Comparison of ENCODE assay signal across 1 cellular context in genomic region chr1:24642481-24643361, GRCh38.
TF ChIP-seq lines count a peak whose summit lies in the region.

Gene SRRM1 (plus strand): TSS chr1:24643302. CDS start chr1:24643327, 25 bp downstream.

TF ChIP-seq in K562, 482 proteins besides CTCF, POLR2A, EP300 and RAD21 (continued from another document and continues in another):
- TF ChIP-seq MNT (conservative IDR thresholded peaks at IDR 0.05) (peak; percentile 79 to 90), ZKSCAN1 (IDR thresholded peaks at IDR 0.05; ENCODE audit: low read depth, low read length) (0 out of 2 replicates have a peak, but pooled peaks have one; percentile 47), L3MBTL2 (IDR thresholded peaks at IDR 0.05) (peak; percentile 80; the same call in 1 of the 2 replicates), GMEB1 (CRISPR knock-in tag; IDR thresholded peaks at IDR 0.05) (peak; percentile 98), ZNF445 (CRISPR knock-in tag; IDR thresholded peaks at IDR 0.05; ENCODE audit: low read depth) (no peak), HMGN3 (IDR thresholded peaks at IDR 0.05; ENCODE audit: borderline replicate concordance, extremely low read depth, insufficient read length, low read depth, low read length) (peak; percentile 75), DLX4 (CRISPR knock-in tag; IDR thresholded peaks at IDR 0.05) (no peak), HMG20A (CRISPR knock-in tag; conservative IDR thresholded peaks at IDR 0.05) (no peak), CHD4 (IDR thresholded peaks at IDR 0.05; ENCODE audit: insufficient read depth, insufficient replicate concordance, low read depth, low read length, poor library complexity, severe bottlenecking) (no peak), TEAD1 (CRISPR knock-in tag; IDR thresholded peaks at IDR 0.05) (peak; percentile 6 to 64; a peak in 2 of 4 replicates), NFXL1 (CRISPR knock-in tag; IDR thresholded peaks at IDR 0.05) (no peak), FOXO4 (CRISPR knock-in tag; IDR thresholded peaks at IDR 0.05) (no peak), NBN (IDR thresholded peaks at IDR 0.05; ENCODE audit: low read depth) (0 out of 2 replicates have a peak, but pooled peaks have one; percentile 76), GTF2F1 (IDR thresholded peaks at IDR 0.05; ENCODE audit: low read depth, low read length) (0 out of 2 replicates have a peak, but pooled peaks have one; percentile 7), ELF1 (tag; IDR thresholded peaks at IDR 0.05) (no peak), NR3C1 (CRISPR knock-in tag; IDR thresholded peaks at IDR 0.05) (no peak), ZFX (CRISPR knock-in tag; IDR thresholded peaks at IDR 0.05) (peak; percentile 66), ARID1B (IDR thresholded peaks at IDR 0.05) (peak; percentile 32; the same call in 1 of the 2 replicates), ZNF583 (CRISPR knock-in tag; IDR thresholded peaks at IDR 0.05) (no peak), SAFB2 (IDR thresholded peaks at IDR 0.05; ENCODE audit: borderline replicate concordance, low read depth, low read length, severe bottlenecking) (no peak), GABPB2 (CRISPR knock-in tag; conservative IDR thresholded peaks at IDR 0.05) (no peak), ZNF780A (CRISPR knock-in tag; IDR thresholded peaks at IDR 0.05) (no peak), ZNF143 (CRISPR knock-in tag; IDR thresholded peaks at IDR 0.05) (peak; percentile 80), SMARCE1 (IDR thresholded peaks at IDR 0.05) (peak; percentile 59), ZBTB2 (IDR thresholded peaks at IDR 0.05) (peak; percentile 91), ZNF785 (CRISPR knock-in tag; IDR thresholded peaks at IDR 0.05) (no peak), RNF219 (CRISPR knock-in tag; IDR thresholded peaks at IDR 0.05) (no peak), ZZZ3 (IDR thresholded peaks at IDR 0.05) (no peak), SNAPC5 (CRISPR knock-in tag; IDR thresholded peaks at IDR 0.05) (no peak), ZNF551 (CRISPR knock-in tag; IDR thresholded peaks at IDR 0.05) (no peak), PHF8 (IDR thresholded peaks at IDR 0.05; ENCODE audit: borderline replicate concordance, low read length) (peak; percentile 87), ZNF561 (CRISPR knock-in tag; conservative IDR thresholded peaks at IDR 0.05) (no peak), RAD51 (IDR thresholded peaks at IDR 0.05; ENCODE audit: borderline replicate concordance, low read depth) (peak; percentile 88), CBX1 (IDR thresholded peaks at IDR 0.05; ENCODE audit: low read depth) (no peak; the same call in 1 of the 2 replicates), THRB (CRISPR knock-in tag; conservative IDR thresholded peaks at IDR 0.05) (0 out of 2 replicates have a peak, but pooled peaks have one; percentile 31), HMBOX1 (IDR thresholded peaks at IDR 0.05) (no peak), NONO (IDR thresholded peaks at IDR 0.05; ENCODE audit: low read depth in 2 of 2, low read length in 1 of 2) (no peak), USF1 (CRISPR knock-in tag; IDR thresholded peaks at IDR 0.05) (peak; percentile 96), TCF15 (CRISPR knock-in tag; IDR thresholded peaks at IDR 0.05) (no peak), HNRNPLL (IDR thresholded peaks at IDR 0.05; ENCODE audit: low read depth, low read length, poor library complexity, severe bottlenecking) (peak; percentile 48), CHCHD3 (CRISPR knock-in tag; IDR thresholded peaks at IDR 0.05) (no peak), PHB (CRISPR knock-in tag; IDR thresholded peaks at IDR 0.05) (peak; percentile 96), TOE1 (IDR thresholded peaks at IDR 0.05; ENCODE audit: borderline replicate concordance) (peak; percentile 97), TOE1 (CRISPR knock-in tag; IDR thresholded peaks at IDR 0.05; ENCODE audit: borderline replicate concordance, low read depth) (peak; percentile 94; the same call in 1 of the 2 replicates), HDAC6 (IDR thresholded peaks at IDR 0.05; ENCODE audit: low read depth, low read length) (no peak), ATF7 (IDR thresholded peaks at IDR 0.05) (peak; percentile 93), NRF1 (conservative IDR thresholded peaks at IDR 0.05 in 1 of 2, IDR thresholded peaks at IDR 0.05 in 1 of 2) (peak; percentile 100), MITF (IDR thresholded peaks at IDR 0.05) (peak; percentile 100), HDAC2 (IDR thresholded peaks at IDR 0.05) (peak; percentile 77)
